1 cellular context compared by ENCODE assay signal in genomic region chr11:78370406-78371172, GRCh38.
TF ChIP-seq lines count a peak whose summit lies in the region.

No MANE protein-coding gene starts in this region.

TF ChIP-seq in HepG2, 621 proteins besides CTCF, POLR2A, EP300 and RAD21 (continued from another document):
- 0 out of 2 replicates have a peak, but pooled peaks have one; percentile 21 for TF ChIP-seq ARID5B (CRISPR knock-in tag; IDR thresholded peaks at IDR 0.05)
- 0 out of 2 replicates have a peak, but pooled peaks have one; percentile 33 for TF ChIP-seq RXRA (CRISPR knock-in tag; IDR thresholded peaks at IDR 0.05)
- TF ChIP-seq ZNF567 (CRISPR knock-in tag; IDR thresholded peaks at IDR 0.05; ENCODE audit: borderline replicate concordance) = no peak
- TF ChIP-seq FOXA3 (CRISPR knock-in tag; IDR thresholded peaks at IDR 0.05) = peak; percentile 49; the same call in 1 of the 2 replicates
- no peak for TF ChIP-seq KLF12 (CRISPR knock-in tag; IDR thresholded peaks at IDR 0.05; ENCODE audit: borderline replicate concordance)
- no peak for TF ChIP-seq MATR3 (CRISPR knock-in tag; IDR thresholded peaks at IDR 0.05)
- TF ChIP-seq ARHGAP35 (CRISPR knock-in tag; IDR thresholded peaks at IDR 0.05; ENCODE audit: borderline replicate concordance) = no peak
- no peak for TF ChIP-seq KLF13 (CRISPR knock-in tag; IDR thresholded peaks at IDR 0.05)
- 0 out of 2 replicates have a peak, but pooled peaks have one; percentile 3 for TF ChIP-seq CEBPB (IDR thresholded peaks at IDR 0.05; ENCODE audit: borderline replicate concordance, low read depth, low read length)
- TF ChIP-seq SOX6 (IDR thresholded peaks at IDR 0.05) = no peak
- 0 out of 2 replicates have a peak, but pooled peaks have one; percentile 27 for TF ChIP-seq SOX6 (CRISPR knock-in tag; IDR thresholded peaks at IDR 0.05)
- no peak for TF ChIP-seq HMG20B (CRISPR knock-in tag; conservative IDR thresholded peaks at IDR 0.05)
- no peak for TF ChIP-seq MXI1 (IDR thresholded peaks at IDR 0.05; ENCODE audit: borderline replicate concordance, low read depth, low read length)
- no peak for TF ChIP-seq CREB1 (IDR thresholded peaks at IDR 0.05)
- TF ChIP-seq CREB1 (CRISPR knock-in tag; IDR thresholded peaks at IDR 0.05) = no peak
- TF ChIP-seq ZNF558 (CRISPR knock-in tag; IDR thresholded peaks at IDR 0.05; ENCODE audit: borderline replicate concordance) = no peak
- no peak for TF ChIP-seq SYNCRIP (IDR thresholded peaks at IDR 0.05; ENCODE audit: insufficient read depth, low read depth, low read length)
- no peak for TF ChIP-seq ZNF616 (CRISPR knock-in tag; IDR thresholded peaks at IDR 0.05; ENCODE audit: low read depth)
- 0 out of 2 replicates have a peak, but pooled peaks have one; percentile 22 for TF ChIP-seq IRF2 (CRISPR knock-in tag; IDR thresholded peaks at IDR 0.05)
- no peak for TF ChIP-seq ADNP (CRISPR knock-in tag; IDR thresholded peaks at IDR 0.05)
- no peak for TF ChIP-seq ZMAT3 (CRISPR knock-in tag; conservative IDR thresholded peaks at IDR 0.05)
- no peak for TF ChIP-seq ZNF746 (CRISPR knock-in tag; IDR thresholded peaks at IDR 0.05)
- no peak for TF ChIP-seq ZBTB34 (CRISPR knock-in tag; IDR thresholded peaks at IDR 0.05)
- TF ChIP-seq RBFOX2 (IDR thresholded peaks at IDR 0.05; ENCODE audit: low read depth, low read length) = no peak
- no peak for TF ChIP-seq TGIF2 (CRISPR knock-in tag; IDR thresholded peaks at IDR 0.05)
- no peak for TF ChIP-seq SP2 (CRISPR knock-in tag; IDR thresholded peaks at IDR 0.05)
- TF ChIP-seq TRIM22 (IDR thresholded peaks at IDR 0.05) = no peak
- no peak for TF ChIP-seq DRAP1 (CRISPR knock-in tag; IDR thresholded peaks at IDR 0.05)
- TF ChIP-seq HNRNPUL1 (IDR thresholded peaks at IDR 0.05; ENCODE audit: low read depth, low read length) = no peak
- 0 out of 2 replicates have a peak, but pooled peaks have one; percentile 57 for TF ChIP-seq ZBTB26 (CRISPR knock-in tag; IDR thresholded peaks at IDR 0.05; ENCODE audit: borderline replicate concordance)
